8 cellular contexts compared by ENCODE assay signal in the genomic region with DNA sequence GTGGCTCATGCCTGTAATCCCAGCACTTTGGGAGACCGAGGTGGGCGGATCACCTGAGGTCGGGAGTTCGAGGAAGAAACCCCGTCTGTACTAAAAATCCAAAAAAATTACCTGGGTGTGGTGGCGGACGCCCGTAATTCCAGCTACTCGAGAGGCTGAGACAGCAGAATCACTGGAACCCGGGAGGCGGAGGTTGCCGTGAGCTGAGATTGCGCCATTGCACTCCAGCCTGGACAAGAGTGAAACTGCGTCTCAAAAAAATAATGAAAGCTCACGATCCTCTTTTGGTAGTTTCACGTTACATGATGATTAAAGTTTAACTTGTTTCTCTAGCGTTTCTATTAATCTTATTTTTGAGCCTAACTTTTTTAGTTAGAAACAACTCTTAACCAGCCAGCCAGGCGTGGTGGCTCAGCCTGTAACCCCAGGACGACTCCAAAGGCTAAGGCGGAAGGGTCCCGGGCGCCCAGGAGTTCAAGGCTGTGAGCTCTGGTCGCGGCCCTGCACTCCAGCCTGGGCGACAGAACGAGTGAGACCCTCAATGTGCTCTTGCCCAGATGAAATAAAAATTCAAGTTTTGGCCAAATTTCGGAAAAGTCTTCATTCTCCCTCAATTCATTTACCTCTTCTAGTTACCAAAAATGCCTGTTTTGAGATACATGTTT. TPM values are rescaled to one million over a fixed set of nuclear protein-coding genes. Genes with fewer than 3 reads are reported as not detected.
DNase-seq lines count a peak whose midpoint lies in the region; TF ChIP-seq lines count a peak whose summit lies in the region.

No MANE protein-coding gene starts in this region.

- H3K4me3 ChIP-seq in H7 (ENCODE audit: insufficient read depth, low read depth, low read length) (peak overlapping the region; percentile 63), fibroblast of mammary gland (ENCODE audit: control insufficient read depth, low read depth, low read length) (peak overlapping the region; percentile 44), retinal pigment epithelial cell (ENCODE audit: low read length) (peak overlapping the region; percentile 73)

- H3K36me3 ChIP-seq in H7 (replicated peaks; ENCODE audit: control insufficient read depth, insufficient read depth, low read length) = peaks cover 2% of the 10 kb centered on the region; the same call in 1 of the 2 replicates

- TF ChIP-seq CTCF in fibroblast of mammary gland (conservative IDR thresholded peaks at IDR 0.05; ENCODE audit: control insufficient read depth, insufficient read depth, low read depth, low read length) = no peak
- TF ChIP-seq CTCF in retinal pigment epithelial cell (conservative IDR thresholded peaks at IDR 0.05; ENCODE audit: low read depth, low read length) = no peak

- DNase-seq in H7 (no peak), SHP77 treated with DMSO at 0.1 percent for 48 hours (lab: John Stamatoyannopoulos, UW) (peak; percentile 16), fibroblast of mammary gland (ENCODE audit: low read depth) (no peak), retinal pigment epithelial cell (ENCODE audit: low read depth) (no peak), SIG-M5 treated with dmso at 0.1 percent for 504 hours (lab: John Stamatoyannopoulos, UW; ENCODE audit: unreplicated experiment) (no peak), superior temporal gyrus (ENCODE audit: extremely low spot score) (no peak), NCI-H1105 (lab: John Stamatoyannopoulos, UW) (no peak)
- no peak for DNase-seq in activated effector memory CD4-positive, alpha-beta T cell treated with Interleukin-2 at 50 U/mL for 16 hours

- H3K27me3 ChIP-seq in H7 (ENCODE audit: control insufficient read depth, insufficient read depth, low read length) = peaks cover 1% of the 10 kb centered on the region; the same call in 1 of the 2 replicates

RNA-seq across cellular contexts. Expression of gene WRNIP1, which starts 1.2 kb away (rescaled TPM):
- total RNA-seq in H7 (2014; rRNA removed; shearing (Covaris generic)) = 50.5 and 56.1 TPM in 2 replicates

RNA-seq across cellular contexts. Expression of gene MYLK4, which starts 13.3 kb away (rescaled TPM):
- 0.03 and 0.07 TPM in 2 replicates for total RNA-seq in H7 (2014; rRNA removed; shearing (Covaris generic))
